12 cellular contexts compared by ENCODE assay signal in genomic region chr3:64340636-64341240, GRCh38.
DNase-seq lines count a peak whose midpoint lies in the region; ATAC-seq and TF ChIP-seq lines count a peak whose summit lies in the region.
"Had no signal": no experiment of that assay in that cellular context is flagged by ENCODE, and none has a peak within 500 bp of the region (broad histone marks: within the 10 kb centered on the region; RNA-seq: fewer than 3 reads in every experiment).

No MANE protein-coding gene starts in this region.

- peak overlapping the region; percentile 49 for H2AK5ac ChIP-seq in mesenchymal stem cell (ENCODE audit: low read length, severe bottlenecking)

- peak overlapping the region; percentile 58 for H3K4me3 Mint-ChIP-seq in chondrocyte (ENCODE audit: unreplicated experiment)

- H3K27ac ChIP-seq in HUES48 (ENCODE audit: low read depth, low read length) (peak overlapping the region; percentile 85), mesenchymal stem cell (ENCODE audit: low read length, poor library complexity, severe bottlenecking) (peak overlapping the region; percentile 99), testis (peak overlapping the region; percentile 37 to 42), OCI-LY7 (ENCODE audit: low read depth, low read length, poor library complexity, severe bottlenecking) (no peak overlapping the region)
- H3K27ac ChIP-seq: adrenal gland, tibial nerve had no signal

- no peak overlapping the region for H3K9ac ChIP-seq in HUES48 (ENCODE audit: low read depth, low read length)
- H3K9ac ChIP-seq in mesenchymal stem cell (ENCODE audit: low read length) = peak overlapping the region; percentile 76

- peaks cover 62% of the 10 kb centered on the region for H3K4me1 Mint-ChIP-seq in chondrocyte (ENCODE audit: low read depth)

- H3K9me2 ChIP-seq in OCI-LY7 (ENCODE audit: insufficient read depth, low read length) = no peaks in the 10 kb centered on the region

- 6% methylated on average over 10 of the region's 15 CpGs for WGBS in mesenchymal stem cell
- WGBS in testis, 2 donors = 62 to 66% methylated on average over 15 of the region's 15 CpGs

- no TSS peak for BruUV-seq in OCI-LY7 (replicated peaks; lab: Mats Ljungman, UMichigan)

- H3K4me3 ChIP-seq in HUES48 (ENCODE audit: low read depth, low read length) = no peak overlapping the region
- H3K4me3 ChIP-seq in mesenchymal stem cell (ENCODE audit: insufficient read depth in 1 of 2, low read depth in 1 of 2, low read length in 2 of 2) = peak overlapping the region in 1 of 2 experiments; percentile 45
- no peak overlapping the region for H3K4me3 ChIP-seq in testis
- H3K4me3 ChIP-seq in OCI-LY7 (ENCODE audit: low read depth, low read length, poor library complexity, severe bottlenecking) = no peak overlapping the region
- H3K4me3 ChIP-seq: adrenal gland, tibial nerve had no signal

- no peaks in the 10 kb centered on the region for H3K79me2 ChIP-seq in OCI-LY7 (ENCODE audit: insufficient read depth, low read depth, low read length)

- H3K27me3 ChIP-seq in HUES48 (ENCODE audit: control insufficient read depth, insufficient read depth, low read length) (no peaks in the 10 kb centered on the region), mesenchymal stem cell (ENCODE audit: control insufficient read depth in 1 of 2, insufficient read depth in 1 of 2, low read length in 2 of 2) (no peaks in the 10 kb centered on the region), testis (no peaks in the 10 kb centered on the region)
- H3K27me3 ChIP-seq: adrenal gland, tibial nerve had no signal

- peak overlapping the region in 1 of 2 experiments; percentile 37 for H3K4ac ChIP-seq in mesenchymal stem cell (ENCODE audit: low read depth in 1 of 2, low read length in 2 of 2)

- DNase-seq in chondrocyte (ENCODE audit: low spot score) (no peak), mesenchymal stem cell (peak; percentile 95), testis (no peak), OCI-LY7 (ENCODE audit: low spot score) (no peak), D341Med (ENCODE audit: low spot score) (no peak)
- DNase-seq: adrenal gland, DMS53, PC-3, T1000 had no signal

- no peaks in the 10 kb centered on the region for H3K27me3 Mint-ChIP-seq in chondrocyte (ENCODE audit: low read depth)

- peak overlapping the region; percentile 17 for H4K8ac ChIP-seq in mesenchymal stem cell (ENCODE audit: low read length)

- H3K18ac ChIP-seq in mesenchymal stem cell (ENCODE audit: low read depth in 1 of 2, low read length in 2 of 2) = peak overlapping the region in 1 of 2 experiments; percentile 86

- H3K14ac ChIP-seq in mesenchymal stem cell (ENCODE audit: low read length in 2 of 2) = no peak overlapping the region

- H3K79me1 ChIP-seq in mesenchymal stem cell (replicated peaks; ENCODE audit: low read length, poor library complexity, severe bottlenecking) = no peaks in the 10 kb centered on the region

- H3K4me2 ChIP-seq in mesenchymal stem cell (ENCODE audit: low read length, poor library complexity, severe bottlenecking) (peak overlapping the region; percentile 63), OCI-LY7 (ENCODE audit: low read length) (no peak overlapping the region)

- POLR2A ChIA-PET in OCI-LY7 (lab: Charles Lee) = no interaction called here

- H3K4me1 ChIP-seq in HUES48 (ENCODE audit: control insufficient read depth, insufficient read depth, low read length) (peaks cover 50% of the 10 kb centered on the region), mesenchymal stem cell (ENCODE audit: control insufficient read depth, insufficient read depth, low read depth, low read length) (peaks cover 9% of the 10 kb centered on the region), testis (peaks cover 28% of the 10 kb centered on the region), OCI-LY7 (ENCODE audit: insufficient read depth, low read length, poor library complexity, severe bottlenecking) (no peaks in the 10 kb centered on the region)

- no peak for TF ChIP-seq CTCF in chondrocyte (IDR thresholded peaks at IDR 0.05)
- TF ChIP-seq CTCF in testis (IDR thresholded peaks at IDR 0.05) = no peak
- TF ChIP-seq CTCF in OCI-LY7 (conservative IDR thresholded peaks at IDR 0.05; ENCODE audit: low read length) = no peak

- no peak overlapping the region for H2BK15ac ChIP-seq in mesenchymal stem cell (ENCODE audit: low read depth, poor library complexity, severe bottlenecking)

- H3K27ac Mint-ChIP-seq in chondrocyte (ENCODE audit: unreplicated experiment) = peak overlapping the region; percentile 95

- ATAC-seq in HG02970 (IDR thresholded peaks at IDR 0.05; ENCODE audit: low FRiP score, unreplicated experiment) = no peak
- ATAC-seq: PC-3 had no signal

- no peak overlapping the region for H2AFZ ChIP-seq in mesenchymal stem cell (ENCODE audit: low read depth, low read length)
- no peak overlapping the region for H2AFZ ChIP-seq in OCI-LY7 (ENCODE audit: low read length)

- no peak overlapping the region for H3K23ac ChIP-seq in mesenchymal stem cell (ENCODE audit: low read length in 2 of 2)

- intact Hi-C loops in testis (cut with DNase I; ENCODE audit: low total_unique reads) = no loop called here
- intact Hi-C loops in OCI-LY7 (cut with micrococcal nuclease; ENCODE audit: unreplicated experiment) = no loop called here

- no peaks in the 10 kb centered on the region for H3K9me3 ChIP-seq in HUES48 (ENCODE audit: control insufficient read depth, insufficient read depth, low read length)
- H3K9me3 ChIP-seq in mesenchymal stem cell (ENCODE audit: control insufficient read depth, low read length) = no peaks in the 10 kb centered on the region
- H3K9me3 ChIP-seq in testis = no peaks in the 10 kb centered on the region
- H3K9me3 ChIP-seq in OCI-LY7 (ENCODE audit: low read length) = no peaks in the 10 kb centered on the region
- H3K9me3 ChIP-seq: adrenal gland, tibial nerve had no signal

- H2BK12ac ChIP-seq in mesenchymal stem cell (ENCODE audit: low read length in 2 of 2) = peak overlapping the region in 1 of 2 experiments; percentile 14

- H4K20me1 ChIP-seq in OCI-LY7 (ENCODE audit: insufficient read depth, low read length) = no peaks in the 10 kb centered on the region

- H4K91ac ChIP-seq in mesenchymal stem cell (ENCODE audit: low read length) = no peak overlapping the region

- no peaks in the 10 kb centered on the region for H3K36me3 ChIP-seq in HUES48 (ENCODE audit: control insufficient read depth, insufficient read depth, low read length)
- no peaks in the 10 kb centered on the region for H3K36me3 ChIP-seq in mesenchymal stem cell (ENCODE audit: control insufficient read depth in 1 of 2, insufficient read depth in 2 of 2, low read depth in 1 of 2, low read length in 2 of 2)
- H3K36me3 ChIP-seq in testis (ENCODE audit: low read depth, missing control alignments) = no peaks in the 10 kb centered on the region
- H3K36me3 ChIP-seq in OCI-LY7 (ENCODE audit: insufficient read depth, low read length) = no peaks in the 10 kb centered on the region
- H3K36me3 ChIP-seq: adrenal gland, tibial nerve had no signal

- TF ChIP-seq POLR2A in testis (IDR thresholded peaks at IDR 0.05) = no peak

- H3K9me3 Mint-ChIP-seq in chondrocyte (ENCODE audit: low read depth) = peaks cover 4% of the 10 kb centered on the region

- CTCF ChIA-PET in OCI-LY7 (lab: Charles Lee; ENCODE audit: unreplicated experiment) = no interaction called here

- H2BK5ac ChIP-seq in mesenchymal stem cell (ENCODE audit: low read depth, low read length, poor library complexity, severe bottlenecking) = peak overlapping the region; percentile 93

- peaks cover 4% of the 10 kb centered on the region for H3K36me3 Mint-ChIP-seq in chondrocyte (ENCODE audit: low read depth)

- H2BK120ac ChIP-seq in mesenchymal stem cell (ENCODE audit: low read depth, low read length) = no peak overlapping the region
